Comparison of ENCODE assay signal across 14 cellular contexts in the genomic region with DNA sequence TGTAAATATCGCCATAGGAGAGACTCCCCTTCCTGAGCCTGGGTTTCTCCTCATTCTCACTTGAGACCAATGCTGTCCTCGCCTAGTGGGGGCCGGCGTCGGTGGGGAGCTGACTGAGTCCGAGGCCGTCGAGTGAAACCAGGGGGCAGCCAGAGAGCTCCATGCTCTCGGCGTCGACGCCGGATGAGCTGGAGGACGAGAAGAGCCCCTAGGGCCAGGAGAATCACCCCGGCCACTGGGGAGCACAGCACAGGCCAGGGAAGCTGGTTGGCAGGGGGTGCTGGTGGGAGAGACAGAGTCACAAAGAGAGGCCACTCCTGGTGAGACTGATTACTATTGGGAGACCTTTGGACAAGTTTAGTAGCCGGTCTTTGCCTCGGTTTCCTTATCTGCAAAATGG.
"Had no signal": no experiment of that assay in that cellular context is flagged by ENCODE, and none has a peak within 500 bp of the region (broad histone marks: within the 10 kb centered on the region; RNA-seq: fewer than 3 reads in every experiment).

No MANE protein-coding gene starts in this region.

- H3K36me3 ChIP-seq: adrenal gland had no signal

- H3K27ac ChIP-seq: adrenal gland, esophagus squamous epithelium, psoas muscle had no signal

- H3K4me3 ChIP-seq: adrenal gland, esophagus squamous epithelium, psoas muscle, skin epidermis had no signal

- H3K9me3 Mint-ChIP-seq: activated naive CD4-positive, alpha-beta T cell treated with anti-CD3 and anti-CD28 coated beads, Interleukin-2, amount 50 U/mL, for 72 hours had no signal

- H3K36me3 Mint-ChIP-seq: activated naive CD4-positive, alpha-beta T cell treated with anti-CD3 and anti-CD28 coated beads, Interleukin-2, amount 50 U/mL, for 72 hours had no signal

- H3K9me3 ChIP-seq: adrenal gland, esophagus squamous epithelium, psoas muscle had no signal

- H3K27me3 ChIP-seq: adrenal gland had no signal

- ATAC-seq: activated naive CD4-positive, alpha-beta T cell treated with anti-CD3 and anti-CD28 coated beads, Interleukin-2, amount 50 U/mL, for 72 hours; psoas muscle; right cardiac atrium had no signal

- DNase-seq: activated CD4-positive, alpha-beta T cell treated with anti-CD3 and anti-CD28 coated beads for 1 hour; activated gamma-delta T cell; dermis blood vessel endothelial cell; effector memory CD4-positive, alpha-beta T cell; esophagus squamous epithelium; mesendoderm; psoas muscle; stimulated activated CD4-positive, alpha-beta T cell treated with anti-CD3 and anti-CD28 coated beads, Interleukin-4, amount 100 ng/mL, for 1 hour; T-helper 1 cell; T1000 had no signal

- H3K27ac Mint-ChIP-seq: activated naive CD4-positive, alpha-beta T cell treated with anti-CD3 and anti-CD28 coated beads, Interleukin-2, amount 50 U/mL, for 72 hours had no signal
